8 cellular contexts compared by ENCODE assay signal in genomic region chr2:9975805-9976447, GRCh38. TPM values are rescaled to one million over a fixed set of nuclear protein-coding genes. Genes with fewer than 3 reads are reported as not detected.
DNase-seq lines count a peak whose midpoint lies in the region; ATAC-seq and TF ChIP-seq lines count a peak whose summit lies in the region.

No MANE protein-coding gene starts in this region.

- H3K9me3 ChIP-seq in gastrocnemius medialis (no peaks in the 10 kb centered on the region), OCI-LY7 (ENCODE audit: low read length) (no peaks in the 10 kb centered on the region)

- peak; percentile 94 to 99 for ATAC-seq in gastrocnemius medialis

- H3K4me1 ChIP-seq in gastrocnemius medialis (peaks cover 6 to 7% of the 10 kb centered on the region in 2 donors), OCI-LY7 (ENCODE audit: insufficient read depth, low read length, poor library complexity, severe bottlenecking) (no peaks in the 10 kb centered on the region)

- no peaks in the 10 kb centered on the region for H3K9me2 ChIP-seq in OCI-LY7 (ENCODE audit: insufficient read depth, low read length)

- no TSS peak for BruUV-seq in OCI-LY7 (replicated peaks; lab: Mats Ljungman, UMichigan)

- CTCF ChIA-PET in OCI-LY7 (lab: Charles Lee; ENCODE audit: unreplicated experiment): no interaction called here

- in situ Hi-C loops in gastrocnemius medialis (cut with MboI; ENCODE audit: low sequenced_read_pairs in 4 of 4): no loop called here

- no peak for TF ChIP-seq POLR2A in gastrocnemius medialis (IDR thresholded peaks at IDR 0.05)

- H2AFZ ChIP-seq in OCI-LY7 (ENCODE audit: low read length): no peak overlapping the region

- H3K27ac ChIP-seq in gastrocnemius medialis: no peak overlapping the region
- no peak overlapping the region for H3K27ac ChIP-seq in OCI-LY7 (ENCODE audit: low read depth, low read length, poor library complexity, severe bottlenecking)

- DNase-seq in GM04503 (ENCODE audit: low read depth) (peak; percentile 84), NCI-H69 (lab: John Stamatoyannopoulos, UW) (peak; percentile 5), epithelial cell of esophagus (ENCODE audit: low read depth) (peak; percentile 97), gastrocnemius medialis (peak in 1 of 2 donors; percentile 39), NOMO-1 treated with DMSO at 0.1 percent for 48 hours (lab: John Stamatoyannopoulos, UW; ENCODE audit: unreplicated experiment) (no peak), OCI-LY7 (ENCODE audit: low spot score) (no peak), HuH-7 (ENCODE audit: low spot score) (no peak), mesenteric fat pad (ENCODE audit: low spot score) (no peak)

- no peaks in the 10 kb centered on the region for H3K27me3 ChIP-seq in gastrocnemius medialis

- H4K20me1 ChIP-seq in OCI-LY7 (ENCODE audit: insufficient read depth, low read length): no peaks in the 10 kb centered on the region

- intact Hi-C loops in gastrocnemius medialis (cut with DNase I; ENCODE audit: low total_unique reads): no loop called here
- intact Hi-C loops in OCI-LY7 (cut with micrococcal nuclease; ENCODE audit: unreplicated experiment): no loop called here

- no peaks in the 10 kb centered on the region for H3K79me2 ChIP-seq in OCI-LY7 (ENCODE audit: insufficient read depth, low read depth, low read length)

- POLR2A ChIA-PET in OCI-LY7 (lab: Charles Lee): interaction anchor here (0.7 kb wide), 1 partner anchor 228 kb away, joined by 3 read pairs; no protein-coding TSS in a partner anchor

- TF ChIP-seq CTCF in epithelial cell of esophagus (IDR thresholded peaks at IDR 0.05; ENCODE audit: insufficient read depth, low read depth, low read length, missing control alignments) (no peak), gastrocnemius medialis (IDR thresholded peaks at IDR 0.05 in 4 of 5, conservative IDR thresholded peaks at IDR 0.05 in 1 of 5) (no peak), OCI-LY7 (conservative IDR thresholded peaks at IDR 0.05; ENCODE audit: low read length) (no peak)

- H3K36me3 ChIP-seq in gastrocnemius medialis (no peaks in the 10 kb centered on the region), OCI-LY7 (ENCODE audit: insufficient read depth, low read length) (no peaks in the 10 kb centered on the region)

- H3K4me2 ChIP-seq in OCI-LY7 (ENCODE audit: low read length): no peak overlapping the region

- H3K4me3 ChIP-seq in epithelial cell of esophagus (ENCODE audit: low read length) (no peak overlapping the region), gastrocnemius medialis (no peak overlapping the region), OCI-LY7 (ENCODE audit: low read depth, low read length, poor library complexity, severe bottlenecking) (no peak overlapping the region)

RNA-seq across cellular contexts. Expression of gene GRHL1, which starts 24.4 kb away (rescaled TPM):
- total RNA-seq in gastrocnemius medialis (1 to 10 TPM in 1 of 4 donors, under 1 TPM in 3; 0.29 to 1.0 (median 0.75) TPM), OCI-LY7 (2022) (1.2 and 2.5 TPM in 2 replicates), mesenteric fat pad (18.0 TPM)
- 0.19 and 2.4 TPM in 2 replicates for total RNA-seq in OCI-LY7 (2014; rRNA removed; shearing (Covaris generic))

Comparison
In these comparisons a context has a peak if more than half of its experiments do, and no peak if none do; other contexts are left out.
1. DNase-seq: peak in GM04503 (single experiment), NCI-H69 (single experiment) and epithelial cell of esophagus (single experiment); none in NOMO-1 treated with DMSO at 0.1 percent for 48 hours (single experiment), OCI-LY7 (single experiment), HuH-7 (single experiment) and mesenteric fat pad (single experiment).